Comparison of ENCODE assay signal across 1 cellular context in genomic region chrX:15340867-15341266, GRCh38.
TF ChIP-seq lines count a peak whose summit lies in the region.

No MANE protein-coding gene starts in this region.

TF ChIP-seq in HEK293, 187 proteins besides CTCF, POLR2A, EP300 and RAD21 (continued from another document):
- no peak for TF ChIP-seq ZNF280D (tag by site-specific recombination; IDR thresholded peaks at IDR 0.05)
- no peak for TF ChIP-seq ZNF311 (tag by site-specific recombination; IDR thresholded peaks at IDR 0.05; ENCODE audit: borderline replicate concordance)
- no peak for TF ChIP-seq ZNF350 (tag by site-specific recombination; IDR thresholded peaks at IDR 0.05)
- TF ChIP-seq ZNF146 (tag by site-specific recombination; IDR thresholded peaks at IDR 0.05) = no peak
- TF ChIP-seq ELK4 (IDR thresholded peaks at IDR 0.05; ENCODE audit: borderline replicate concordance, low read depth, low read length) = no peak
- peak; percentile 50 for TF ChIP-seq ZNF341 (tag by site-specific recombination; IDR thresholded peaks at IDR 0.05; ENCODE audit: low read depth)
- TF ChIP-seq ZFHX2 (tag by site-specific recombination; conservative IDR thresholded peaks at IDR 0.05) = no peak
